ENCODE assay signal across 8 cellular contexts in genomic region chr2:230582851-230583283, GRCh38.
A peak's percentile ranks its signal among the peaks of the same experiment; 100 is the strongest.
DNase-seq lines count a peak whose midpoint lies in the region; ATAC-seq and TF ChIP-seq lines count a peak whose summit lies in the region.

No MANE protein-coding gene starts in this region.

- POLR2A ChIA-PET in activated CD4-positive, alpha-beta memory T cell treated with anti-CD3 and anti-CD28 coated beads, Interleukin-2, amount 10 ng/mL, durations not matched to agents 7 days and 5 days (lab: Charles Lee), result interaction anchor here (0.5 to 1.1 kb wide), 3 partner anchors 20 to 357 kb away, joined by 3 to 4 read pairs (median 3); partner anchors contain the start of gene SP140
- POLR2A ChIA-PET in CD8-positive, alpha-beta T cell (lab: Charles Lee), result no interaction called here

- no peak overlapping the region for H3K9ac ChIP-seq in Karpas-422 (ENCODE audit: low read length)

- H3K36me3 ChIP-seq in Karpas-422 (ENCODE audit: insufficient read depth, low read length), result no peaks in the 10 kb centered on the region
- H3K36me3 ChIP-seq in CD8-positive, alpha-beta T cell (ENCODE audit: insufficient read depth, low read length), result no peaks in the 10 kb centered on the region

- H3K27me3 ChIP-seq in Karpas-422 (ENCODE audit: low read length), result no peaks in the 10 kb centered on the region
- H3K27me3 ChIP-seq in CD8-positive, alpha-beta T cell (ENCODE audit: insufficient read depth, low read length), result no peaks in the 10 kb centered on the region

- TF ChIP-seq CTCF in CD8-positive, alpha-beta T cell (IDR thresholded peaks at IDR 0.05), result no peak

- intact Hi-C loops in CD8-positive, alpha-beta T cell (cut with DNase I, micrococcal nuclease), result no loop called here

- H3K9me3 Mint-ChIP-seq in activated CD4-positive, alpha-beta memory T cell treated with anti-CD3 and anti-CD28 coated beads, Interleukin-2, amount 10 ng/mL, durations not matched to agents 7 days and 5 days, result peaks cover 19% of the 10 kb centered on the region
- H3K9me3 Mint-ChIP-seq in CD8-positive, alpha-beta T cell, result no peaks in the 10 kb centered on the region

- DNase-seq in stimulated activated CD4-positive, alpha-beta T cell treated with anti-CD3 and anti-CD28 coated beads, Interleukin-15, amount 100 ng/mL, for 24 hours, result peak; percentile 22
- DNase-seq in stimulated activated CD4-positive, alpha-beta T cell treated with anti-CD3 and anti-CD28 coated beads, Interleukin-2, amount 100 ng/mL, for 48 hours, result no peak
- peak; percentile 24 for DNase-seq in activated CD4-positive, alpha-beta memory T cell treated with anti-CD3 and anti-CD28 coated beads, Interleukin-2, amount 10 ng/mL, durations not matched to agents 7 days and 5 days
- peak; percentile 24 for DNase-seq in stimulated activated naive CD8-positive, alpha-beta T cell treated with anti-CD3 and anti-CD28 coated beads, Interleukin-15, Interleukin-2, amounts not matched to agents 100 U/mL and 50 U/mL, for 24 hours
- DNase-seq in Karpas-422 (no peak), amniotic stem cell (lab: John Stamatoyannopoulos, UW) (no peak)
- no peak for DNase-seq in CD8-positive, alpha-beta T cell

- no peak overlapping the region for H2AFZ ChIP-seq in Karpas-422 (ENCODE audit: low read length)

- peaks cover 24% of the 10 kb centered on the region for H3K4me1 Mint-ChIP-seq in activated CD4-positive, alpha-beta memory T cell treated with anti-CD3 and anti-CD28 coated beads, Interleukin-2, amount 10 ng/mL, durations not matched to agents 7 days and 5 days
- peaks cover 17% of the 10 kb centered on the region for H3K4me1 Mint-ChIP-seq in CD8-positive, alpha-beta T cell (ENCODE audit: low read depth)

- H3K27ac ChIP-seq in Karpas-422 (ENCODE audit: low read length), result no peak overlapping the region
- no peak overlapping the region for H3K27ac ChIP-seq in CD8-positive, alpha-beta T cell (ENCODE audit: low read depth, low read length)

- no peaks in the 10 kb centered on the region for H3K79me2 ChIP-seq in Karpas-422 (ENCODE audit: low read length)

- H3K4me3 Mint-ChIP-seq in activated CD4-positive, alpha-beta memory T cell treated with anti-CD3 and anti-CD28 coated beads, Interleukin-2, amount 10 ng/mL, durations not matched to agents 7 days and 5 days, result peak overlapping the region; percentile 0
- H3K4me3 Mint-ChIP-seq in CD8-positive, alpha-beta T cell, result no peak overlapping the region

- H3K4me1 ChIP-seq in Karpas-422 (ENCODE audit: low read length), result no peaks in the 10 kb centered on the region
- H3K4me1 ChIP-seq in CD8-positive, alpha-beta T cell (ENCODE audit: insufficient read depth, low read length), result peaks cover 8% of the 10 kb centered on the region

- H4K20me1 ChIP-seq in Karpas-422 (ENCODE audit: insufficient read depth, low read depth, low read length), result no peaks in the 10 kb centered on the region

- H3K9me2 ChIP-seq in Karpas-422 (replicated peaks; ENCODE audit: insufficient read depth, low read length), result no peaks in the 10 kb centered on the region

- peaks cover 27% of the 10 kb centered on the region for H3K36me3 Mint-ChIP-seq in activated CD4-positive, alpha-beta memory T cell treated with anti-CD3 and anti-CD28 coated beads, Interleukin-2, amount 10 ng/mL, durations not matched to agents 7 days and 5 days (ENCODE audit: low read depth)
- H3K36me3 Mint-ChIP-seq in CD8-positive, alpha-beta T cell, result no peaks in the 10 kb centered on the region

- H3K4me2 ChIP-seq in Karpas-422 (ENCODE audit: low read depth, low read length, poor library complexity, severe bottlenecking), result no peak overlapping the region

- CTCF ChIA-PET in activated CD4-positive, alpha-beta memory T cell treated with anti-CD3 and anti-CD28 coated beads, Interleukin-2, amount 10 ng/mL, durations not matched to agents 7 days and 5 days (lab: Charles Lee), result interaction anchor here (1.5 kb wide), 1 partner anchor 15 kb away, joined by 4 read pairs; no protein-coding TSS in a partner anchor
- CTCF ChIA-PET in CD8-positive, alpha-beta T cell (lab: Charles Lee), result no interaction called here

- peak; percentile 75 for ATAC-seq in HG02973 (IDR thresholded peaks at IDR 0.05; ENCODE audit: unreplicated experiment)
- ATAC-seq in stimulated activated naive CD8-positive, alpha-beta T cell treated with anti-CD3 and anti-CD28 coated beads, Interleukin-15, Interleukin-2, amounts not matched to agents 100 U/mL and 50 U/mL, for 24 hours, result peak; percentile 93
- ATAC-seq in CD8-positive, alpha-beta T cell, result no peak

- no peaks in the 10 kb centered on the region for H3K27me3 Mint-ChIP-seq in activated CD4-positive, alpha-beta memory T cell treated with anti-CD3 and anti-CD28 coated beads, Interleukin-2, amount 10 ng/mL, durations not matched to agents 7 days and 5 days
- H3K27me3 Mint-ChIP-seq in CD8-positive, alpha-beta T cell (ENCODE audit: low read depth), result no peaks in the 10 kb centered on the region

- H3K9me3 ChIP-seq in Karpas-422 (ENCODE audit: low read length), result no peaks in the 10 kb centered on the region
- H3K9me3 ChIP-seq in CD8-positive, alpha-beta T cell (ENCODE audit: low read length), result no peaks in the 10 kb centered on the region

- no peak overlapping the region for H3K4me3 ChIP-seq in Karpas-422 (ENCODE audit: low read length)
- H3K4me3 ChIP-seq in CD8-positive, alpha-beta T cell (ENCODE audit: low read depth, low read length), result no peak overlapping the region

- peak overlapping the region; percentile 45 for H3K27ac Mint-ChIP-seq in activated CD4-positive, alpha-beta memory T cell treated with anti-CD3 and anti-CD28 coated beads, Interleukin-2, amount 10 ng/mL, durations not matched to agents 7 days and 5 days
- no peak overlapping the region for H3K27ac Mint-ChIP-seq in CD8-positive, alpha-beta T cell

Comparison
In these comparisons a context has a peak if more than half of its experiments do, and no peak if none do; other contexts are left out.
1. DNase-seq: peak in stimulated activated CD4-positive, alpha-beta T cell treated with anti-CD3 and anti-CD28 coated beads, Interleukin-15, amount 100 ng/mL, for 24 hours (single experiment), activated CD4-positive, alpha-beta memory T cell treated with anti-CD3 and anti-CD28 coated beads, Interleukin-2, amount 10 ng/mL, durations not matched to agents 7 days and 5 days (single experiment) and stimulated activated naive CD8-positive, alpha-beta T cell treated with anti-CD3 and anti-CD28 coated beads, Interleukin-15, Interleukin-2, amounts not matched to agents 100 U/mL and 50 U/mL, for 24 hours (single experiment); none in stimulated activated CD4-positive, alpha-beta T cell treated with anti-CD3 and anti-CD28 coated beads, Interleukin-2, amount 100 ng/mL, for 48 hours (0 of 2), Karpas-422 (single experiment), amniotic stem cell (single experiment) and CD8-positive, alpha-beta T cell (0 of 7).